In the genomic region with DNA sequence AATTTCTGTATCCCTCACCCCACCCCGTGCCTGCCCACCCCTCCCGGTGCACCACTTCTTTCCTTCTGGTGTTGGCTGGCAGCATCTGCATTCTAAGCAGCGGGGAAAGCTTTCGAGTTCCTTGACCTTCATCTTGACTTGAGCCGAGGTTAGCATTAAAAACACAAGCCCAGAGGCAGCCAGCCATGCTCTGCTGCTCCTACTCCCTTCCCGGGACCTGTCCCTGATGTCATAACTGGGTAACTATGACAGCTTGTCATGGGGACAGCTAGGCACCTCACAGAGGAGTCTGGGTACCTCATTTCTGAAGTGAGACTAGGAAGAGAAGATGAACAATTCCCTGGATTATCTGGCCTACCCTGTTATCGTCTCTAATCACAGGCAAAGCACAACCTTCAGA, we compare ENCODE assay signal across 8 cellular contexts. TPM values are rescaled to one million over a fixed set of nuclear protein-coding genes. Genes with fewer than 3 reads are reported as not detected.
A peak's percentile ranks its signal among the peaks of the same experiment; 100 is the strongest.
DNase-seq lines count a peak whose midpoint lies in the region; ATAC-seq and TF ChIP-seq lines count a peak whose summit lies in the region.

A gene (plus strand): TSS at position 301 of the 400 bp plus-strand sequence. CDS start 28 bp downstream, at position 329.

- peaks cover 37% of the 10 kb centered on the region for H3K27me3 Mint-ChIP-seq in stimulated activated naive CD8-positive, alpha-beta T cell treated with anti-CD3 and anti-CD28 coated beads, Interleukin-15, Interleukin-2, amounts not matched to agents 100 ng/mL and 50 ng/mL, for 24 hours

- H3K9ac ChIP-seq in muscle layer of colon (ENCODE audit: low read length), result peak within 1 kb of the TSS; percentile 78

- H3K4me1 Mint-ChIP-seq in stimulated activated naive CD8-positive, alpha-beta T cell treated with anti-CD3 and anti-CD28 coated beads, Interleukin-15, Interleukin-2, amounts not matched to agents 100 ng/mL and 50 ng/mL, for 24 hours (ENCODE audit: low read depth), result peaks cover 12% of the 10 kb centered on the region

- peak within 1 kb of the TSS; percentile 98 for H3K27ac ChIP-seq in muscle layer of colon (ENCODE audit: low read depth, low read length)

- TF ChIP-seq CTCF in choroid plexus epithelial cell (conservative IDR thresholded peaks at IDR 0.05; ENCODE audit: low read depth, low read length), result no peak

- H3K4me3 Mint-ChIP-seq in stimulated activated naive CD8-positive, alpha-beta T cell treated with anti-CD3 and anti-CD28 coated beads, Interleukin-15, Interleukin-2, amounts not matched to agents 100 ng/mL and 50 ng/mL, for 24 hours, result peak within 1 kb of the TSS; percentile 83

- ATAC-seq in stimulated activated naive CD8-positive, alpha-beta T cell treated with anti-CD3 and anti-CD28 coated beads, Interleukin-15, Interleukin-2, amounts not matched to agents 100 U/mL and 50 U/mL, for 24 hours, result no peak
- no peak for ATAC-seq in HG03097 (IDR thresholded peaks at IDR 0.05; ENCODE audit: low FRiP score, unreplicated experiment)

- H3K36me3 Mint-ChIP-seq in stimulated activated naive CD8-positive, alpha-beta T cell treated with anti-CD3 and anti-CD28 coated beads, Interleukin-15, Interleukin-2, amounts not matched to agents 100 ng/mL and 50 ng/mL, for 24 hours (ENCODE audit: low read depth), result peaks cover 8% of the 10 kb centered on the region

- H3K4me1 ChIP-seq in muscle layer of colon (ENCODE audit: insufficient read depth, low read length), result peaks cover 29% of the 10 kb centered on the region

- H3K27me3 ChIP-seq in muscle layer of colon (ENCODE audit: control insufficient read depth in 1 of 2, insufficient read depth in 2 of 2, low read length in 2 of 2), result no peaks in the 10 kb centered on the region

- DNase-seq in stimulated activated naive CD8-positive, alpha-beta T cell treated with anti-CD3 and anti-CD28 coated beads, Interleukin-15, Interleukin-2, amounts not matched to agents 100 U/mL and 50 U/mL, for 24 hours, result no peak
- DNase-seq in choroid plexus epithelial cell (ENCODE audit: low read depth) (no peak), SW 1271 (lab: John Stamatoyannopoulos, UW) (no peak), activated gamma-delta T cell (lab: John Stamatoyannopoulos, UW) (no peak), occipital lobe (lab: John Stamatoyannopoulos, UW) (no peak)

- H3K4me3 ChIP-seq in choroid plexus epithelial cell (ENCODE audit: low read depth, low read length), result peak within 1 kb of the TSS; percentile 93
- H3K4me3 ChIP-seq in muscle layer of colon (ENCODE audit: low read depth in 1 of 2, low read length in 2 of 2), result peak within 1 kb of the TSS; percentile 56 to 70

- H3K9me3 Mint-ChIP-seq in stimulated activated naive CD8-positive, alpha-beta T cell treated with anti-CD3 and anti-CD28 coated beads, Interleukin-15, Interleukin-2, amounts not matched to agents 100 ng/mL and 50 ng/mL, for 24 hours, result no peaks in the 10 kb centered on the region

- no peak within 1 kb of the TSS for H3K27ac Mint-ChIP-seq in stimulated activated naive CD8-positive, alpha-beta T cell treated with anti-CD3 and anti-CD28 coated beads, Interleukin-15, Interleukin-2, amounts not matched to agents 100 ng/mL and 50 ng/mL, for 24 hours

- peaks cover 6% of the 10 kb centered on the region for H3K36me3 ChIP-seq in muscle layer of colon (ENCODE audit: insufficient read depth, low read length)

- no peaks in the 10 kb centered on the region for H3K9me3 ChIP-seq in muscle layer of colon (ENCODE audit: low read length)

RNA-seq across cellular contexts. Expression of the gene that starts here (rescaled TPM):
- total RNA-seq in occipital lobe, result not detected
